ENCODE assay signal across 9 cellular contexts in genomic region chr11:59053387-59053786, GRCh38. TPM values are rescaled to one million over a fixed set of nuclear protein-coding genes. Genes with fewer than 3 reads are reported as not detected.
DNase-seq lines count a peak whose midpoint lies in the region; ATAC-seq, FAIRE-seq and TF ChIP-seq lines count a peak whose summit lies in the region.
"Had no signal": no experiment of that assay in that cellular context is flagged by ENCODE, and none has a peak within 500 bp of the region (broad histone marks: within the 10 kb centered on the region; RNA-seq: fewer than 3 reads in every experiment).

No MANE protein-coding gene starts in this region.

- H3K4me1 ChIP-seq in Karpas-422 (ENCODE audit: low read length) (peaks cover 36% of the 10 kb centered on the region), colonic mucosa (no peaks in the 10 kb centered on the region)

- H3K9me2 ChIP-seq in Karpas-422 (replicated peaks; ENCODE audit: insufficient read depth, low read length) = no peaks in the 10 kb centered on the region

- peak; percentile 68 to 83 (median 73) for DNase-seq in CD4-positive, alpha-beta T cell
- no peak for DNase-seq in GM19239 (ENCODE audit: insufficient read length, low spot score)
- peak; percentile 90 for DNase-seq in Karpas-422
- peak; percentile 77 to 79 for DNase-seq in activated CD4-positive, alpha-beta T cell treated with anti-CD3 and anti-CD28 coated beads for 24 hours (ENCODE audit: low read depth in 2 of 2)
- peak; percentile 75 for DNase-seq in colonic mucosa
- DNase-seq in mesothelial cell of epicardium (ENCODE audit: low spot score in 2 of 2, unreplicated experiment in 2 of 2) = peak; percentile 38 to 70
- peak; percentile 60 to 66 for DNase-seq in stimulated activated CD8-positive, alpha-beta memory T cell treated with anti-CD3 and anti-CD28 coated beads, Interleukin-2, amount 100 ng/mL, for 48 hours (ENCODE audit: low read depth in 2 of 2)

- CTCF ChIA-PET in CD4-positive, alpha-beta T cell (lab: Charles Lee) = interaction anchor here (0.8 to 2.5 kb wide), 4 partner anchors 82 to 105 kb away, joined by 3 to 17 read pairs (median 5); no protein-coding TSS in a partner anchor

- H3K27ac Mint-ChIP-seq in CD4-positive, alpha-beta T cell = no peak overlapping the region
- H3K27ac Mint-ChIP-seq in mesothelial cell of epicardium = no peak overlapping the region
- H3K27ac Mint-ChIP-seq: T-helper 1 cell treated with Interleukin-12 subunit alpha and Interleukin-12 subunit beta and Interleukin-4 antibody, amounts not matched to agents 30 μg/mL and 1 μg/mL, for 36 hours had no signal

- no peaks in the 10 kb centered on the region for H3K79me2 ChIP-seq in Karpas-422 (ENCODE audit: low read length)

- H3K4me1 Mint-ChIP-seq in CD4-positive, alpha-beta T cell (ENCODE audit: low read depth) = peaks cover 7% of the 10 kb centered on the region
- H3K4me1 Mint-ChIP-seq in mesothelial cell of epicardium = peaks cover 4% of the 10 kb centered on the region

- H3K4me3 ChIP-seq in Karpas-422 (ENCODE audit: low read length) (no peak overlapping the region), colonic mucosa (no peak overlapping the region)

- H3K9me3 Mint-ChIP-seq in CD4-positive, alpha-beta T cell = no peaks in the 10 kb centered on the region
- H3K9me3 Mint-ChIP-seq in mesothelial cell of epicardium = no peaks in the 10 kb centered on the region
- H3K9me3 Mint-ChIP-seq: T-helper 1 cell treated with Interleukin-12 subunit alpha and Interleukin-12 subunit beta and Interleukin-4 antibody, amounts not matched to agents 30 μg/mL and 1 μg/mL, for 36 hours had no signal

- H3K9ac ChIP-seq in Karpas-422 (ENCODE audit: low read length) = no peak overlapping the region
- no peak overlapping the region for H3K9ac ChIP-seq in colonic mucosa (ENCODE audit: low read depth in 2 of 2, low read length in 2 of 2)

- POLR2A ChIA-PET in CD4-positive, alpha-beta T cell (lab: Charles Lee) = interaction anchor here (0.6 kb wide), 1 partner anchor 10 kb away, joined by 3 read pairs; no protein-coding TSS in a partner anchor

- H4K20me1 ChIP-seq in Karpas-422 (ENCODE audit: insufficient read depth, low read depth, low read length) = no peaks in the 10 kb centered on the region

- H3K36me3 Mint-ChIP-seq in CD4-positive, alpha-beta T cell (ENCODE audit: low read depth) = no peaks in the 10 kb centered on the region
- H3K36me3 Mint-ChIP-seq in mesothelial cell of epicardium = no peaks in the 10 kb centered on the region

- peak; percentile 68 for ATAC-seq in CD4-positive, alpha-beta T cell (ENCODE audit: poor library complexity)
- ATAC-seq in HG03097 (IDR thresholded peaks at IDR 0.05; ENCODE audit: low FRiP score, unreplicated experiment) = no peak

- H3K36me3 ChIP-seq in Karpas-422 (ENCODE audit: insufficient read depth, low read length) = no peaks in the 10 kb centered on the region
- no peaks in the 10 kb centered on the region for H3K36me3 ChIP-seq in colonic mucosa

- peak; percentile 78 for TF ChIP-seq CTCF in CD4-positive, alpha-beta T cell (IDR thresholded peaks at IDR 0.05)
- peak; percentile 88 for TF ChIP-seq CTCF in colonic mucosa (IDR thresholded peaks at IDR 0.05)
- peak; percentile 52 for TF ChIP-seq CTCF in mesothelial cell of epicardium (IDR thresholded peaks at IDR 0.05; ENCODE audit: unreplicated experiment)

- no peak overlapping the region for H3K27ac ChIP-seq in CD4-positive, alpha-beta T cell (ENCODE audit: low read depth, low read length)
- H3K27ac ChIP-seq in Karpas-422 (ENCODE audit: low read length) (no peak overlapping the region), colonic mucosa (no peak overlapping the region)

- H3K4me3 Mint-ChIP-seq in CD4-positive, alpha-beta T cell = no peak overlapping the region
- H3K4me3 Mint-ChIP-seq in mesothelial cell of epicardium = no peak overlapping the region
- H3K4me3 Mint-ChIP-seq: T-helper 1 cell treated with Interleukin-12 subunit alpha and Interleukin-12 subunit beta and Interleukin-4 antibody, amounts not matched to agents 30 μg/mL and 1 μg/mL, for 36 hours had no signal

- intact Hi-C loops in CD4-positive, alpha-beta T cell (cut with DNase I, micrococcal nuclease) = loop anchor here (1.0 to 10.0 kb wide), 4 partner anchors 83 to 399 kb away; no protein-coding TSS in a partner anchor
- intact Hi-C loops in colonic mucosa (cut with DNase I) = loop anchor here (10.0 kb wide), 1 partner anchor 81 kb away; no protein-coding TSS in a partner anchor

- H3K27me3 ChIP-seq in CD4-positive, alpha-beta T cell (ENCODE audit: control insufficient read depth, insufficient read depth, low read length) = no peaks in the 10 kb centered on the region
- no peaks in the 10 kb centered on the region for H3K27me3 ChIP-seq in Karpas-422 (ENCODE audit: low read length)
- no peaks in the 10 kb centered on the region for H3K27me3 ChIP-seq in colonic mucosa

- H3K4me2 ChIP-seq in Karpas-422 (ENCODE audit: low read depth, low read length, poor library complexity, severe bottlenecking) = no peak overlapping the region

- FAIRE-seq in GM19239 (lab: Jason Lieb, UNC) = peak; percentile 98

- no peaks in the 10 kb centered on the region for H3K9me3 ChIP-seq in CD4-positive, alpha-beta T cell (ENCODE audit: control insufficient read depth, low read length)
- H3K9me3 ChIP-seq in Karpas-422 (ENCODE audit: low read length) (no peaks in the 10 kb centered on the region), colonic mucosa (no peaks in the 10 kb centered on the region)

- H3K27me3 Mint-ChIP-seq in CD4-positive, alpha-beta T cell = peaks cover 28% of the 10 kb centered on the region
- peaks cover 69% of the 10 kb centered on the region for H3K27me3 Mint-ChIP-seq in mesothelial cell of epicardium (ENCODE audit: low read depth)

- no peak overlapping the region for H2AFZ ChIP-seq in Karpas-422 (ENCODE audit: low read length)

RNA-seq across cellular contexts. Expression of gene GLYATL1B, which starts 32.7 kb away (rescaled TPM):
- not detected for total RNA-seq in CD4-positive, alpha-beta T cell
- not detected in 2 replicates for total RNA-seq in Karpas-422 (2014; rRNA removed; shearing (Covaris generic); ENCODE audit: low replicate concordance)
- total RNA-seq in colonic mucosa (not detected), mesothelial cell of epicardium (not detected in 3 replicates)

RNA-seq across cellular contexts. Expression of gene FAM111B, which starts 53.6 kb away (rescaled TPM):
- total RNA-seq in CD4-positive, alpha-beta T cell = 1 to 10 TPM in 1 of 2 experiments, under 1 TPM in 1; 0.82 to 1.2 TPM
- total RNA-seq in Karpas-422 (2014; rRNA removed; shearing (Covaris generic); ENCODE audit: low replicate concordance) = 10.7 and 19.9 TPM in 2 replicates
- 10 to 100 TPM in 1 of 2 donors, 1 to 10 TPM in 1; 7.9 to 27.5 TPM for total RNA-seq in colonic mucosa
- 6.2 to 6.9 TPM (median 6.8 TPM) in 3 replicates for total RNA-seq in mesothelial cell of epicardium
